ENCODE assay signal across 15 cellular contexts in genomic region chr10:84293574-84294016, GRCh38. TPM values are rescaled to one million over a fixed set of nuclear protein-coding genes. Genes with fewer than 3 reads are reported as not detected.
DNase-seq lines count a peak whose midpoint lies in the region; ATAC-seq and TF ChIP-seq lines count a peak whose summit lies in the region.
"Had no signal": no experiment of that assay in that cellular context is flagged by ENCODE, and none has a peak within 500 bp of the region (broad histone marks: within the 10 kb centered on the region; RNA-seq: fewer than 3 reads in every experiment).

No MANE protein-coding gene starts in this region.

- H3K9ac ChIP-seq in DND-41 (ENCODE audit: low read depth, low read length) (no peak overlapping the region), KMS-11 (no peak overlapping the region)

- peak; percentile 86 for DNase-seq in DND-41
- peak; percentile 24 to 43 for DNase-seq in activated CD4-positive, alpha-beta T cell treated with anti-CD3 and anti-CD28 coated beads, Interleukin-2, amount 50 U/mL, for 48 hours
- DNase-seq in inferior parietal cortex (ENCODE audit: extremely low spot score): peak; percentile 66
- DNase-seq in testis: no peak
- DNase-seq in Ammon's horn (ENCODE audit: low spot score): no peak
- DNase-seq in AG08396 (ENCODE audit: low spot score): no peak
- DNase-seq: activated CD8-positive, alpha-beta memory T cell treated with anti-CD3 and anti-CD28 coated beads, Interleukin-2, amount 50 U/mL, for 4 hours; CD8-positive, alpha-beta T cell; pancreas had no signal

- H3K36me3 ChIP-seq in DND-41 (ENCODE audit: insufficient read depth, low read length) (no peaks in the 10 kb centered on the region), KMS-11 (ENCODE audit: insufficient read depth) (no peaks in the 10 kb centered on the region), testis (ENCODE audit: low read depth, missing control alignments) (no peaks in the 10 kb centered on the region)
- H3K36me3 ChIP-seq: breast epithelium, pancreas had no signal

- H4K20me1 ChIP-seq in DND-41 (ENCODE audit: insufficient read depth, low read length): peaks cover 3% of the 10 kb centered on the region; the same call in 1 of the 2 replicates
- H4K20me1 ChIP-seq in KMS-11 (ENCODE audit: insufficient read depth): no peaks in the 10 kb centered on the region

- no peak overlapping the region for H2AFZ ChIP-seq in DND-41 (ENCODE audit: low read depth, low read length)
- H2AFZ ChIP-seq in KMS-11 (ENCODE audit: low read depth): no peak overlapping the region

- TF ChIP-seq POLR2A in testis (IDR thresholded peaks at IDR 0.05): no peak

- H3K4me1 ChIP-seq in DND-41 (ENCODE audit: insufficient read depth, low read length): peaks cover 36% of the 10 kb centered on the region
- peaks cover 38% of the 10 kb centered on the region for H3K4me1 ChIP-seq in KMS-11 (ENCODE audit: low read depth, poor library complexity, severe bottlenecking)
- H3K4me1 ChIP-seq in testis: no peaks in the 10 kb centered on the region
- H3K4me1 ChIP-seq: breast epithelium had no signal

- peak; percentile 95 for ATAC-seq in DND-41 (ENCODE audit: insufficient read depth, low read depth)
- ATAC-seq: CD8-positive, alpha-beta T cell; pancreas had no signal

- H3K27me3 ChIP-seq in DND-41 (ENCODE audit: insufficient read depth, low read length, poor library complexity) (no peaks in the 10 kb centered on the region), KMS-11 (ENCODE audit: insufficient read depth, low read depth) (no peaks in the 10 kb centered on the region), testis (no peaks in the 10 kb centered on the region)
- H3K27me3 ChIP-seq: breast epithelium, pancreas had no signal

- intact Hi-C loops in testis (cut with DNase I; ENCODE audit: low total_unique reads): no loop called here

- H3K27ac ChIP-seq in DND-41 (ENCODE audit: low read length) (peak overlapping the region; percentile 66), KMS-11 (no peak overlapping the region), testis (no peak overlapping the region)
- H3K27ac ChIP-seq: breast epithelium, pancreas had no signal

- H3K4me2 ChIP-seq in DND-41 (ENCODE audit: insufficient read depth, low read length): peak overlapping the region; percentile 29; the same call in 1 of the 2 replicates
- peak overlapping the region; percentile 47; the same call in 1 of the 2 replicates for H3K4me2 ChIP-seq in KMS-11

- H3K4me3 ChIP-seq in DND-41 (ENCODE audit: low read depth in 1 of 2, low read length in 2 of 2): no peak overlapping the region
- no peak overlapping the region for H3K4me3 ChIP-seq in KMS-11 (IDR thresholded peaks at IDR 0.05; ENCODE audit: insufficient read depth, low read depth, low read length)
- no peak overlapping the region for H3K4me3 ChIP-seq in testis
- H3K4me3 ChIP-seq: breast epithelium, pancreas had no signal

- H3K9me3 ChIP-seq in DND-41 (ENCODE audit: insufficient read depth, low read length, severe bottlenecking): no peaks in the 10 kb centered on the region
- no peaks in the 10 kb centered on the region for H3K9me3 ChIP-seq in testis
- H3K9me3 ChIP-seq: breast epithelium, pancreas had no signal

- no peak for TF ChIP-seq CTCF in DND-41 (IDR thresholded peaks at IDR 0.05; ENCODE audit: borderline replicate concordance, extremely low read depth, low read length, poor library complexity, severe bottlenecking)
- TF ChIP-seq CTCF in KMS-11 (conservative IDR thresholded peaks at IDR 0.05; ENCODE audit: low read depth, low read length): no peak
- TF ChIP-seq CTCF in testis (IDR thresholded peaks at IDR 0.05): no peak

- H3K79me2 ChIP-seq in DND-41 (ENCODE audit: insufficient read depth, low read length): no peaks in the 10 kb centered on the region
- no peaks in the 10 kb centered on the region for H3K79me2 ChIP-seq in KMS-11 (ENCODE audit: insufficient read depth, low read depth)

- WGBS in testis, 2 donors: 55 to 66% methylated on average over 4 of the region's 4 CpGs

RNA-seq across cellular contexts. Expression of gene CCSER2, which starts 34.8 kb away (rescaled TPM):
- total RNA-seq in testis: 100 to 1,000 TPM in 1 of 2 donors, 10 to 100 TPM in 1; 65.4 to 148 TPM
- 146 TPM for polyA plus RNA-seq in testis (ENCODE audit: insufficient read depth, low read depth, low replicate concordance)

RNA-seq across cellular contexts. Expression of gene RGR, which starts 48.7 kb away (rescaled TPM):
- total RNA-seq in testis: 1 to 10 TPM; 3.7 to 5.9 TPM
- polyA plus RNA-seq in testis (ENCODE audit: insufficient read depth, low read depth, low replicate concordance): 2.2 TPM
- total RNA-seq: CD8-positive, alpha-beta T cell; epithelial cell of proximal tubule; lung microvascular endothelial cell; OCI-LY7; pancreas; T-helper 1 cell treated with Interleukin-12 subunit alpha and Interleukin-12 subunit beta and Interleukin-4 antibody, amounts not matched to agents 30 ng/mL and 1 ng/mL, for 36 hours had no signal
- polyA plus RNA-seq: pancreas had no signal

RNA-seq across cellular contexts. Expression of gene LRIT1, which starts 52.2 kb away (rescaled TPM):
- total RNA-seq in testis: 1 to 10 TPM; 4.0 to 6.6 TPM
- 12.8 TPM for polyA plus RNA-seq in testis (ENCODE audit: insufficient read depth, low read depth, low replicate concordance)
- total RNA-seq: breast epithelium; CD8-positive, alpha-beta T cell; epithelial cell of proximal tubule; lung microvascular endothelial cell; OCI-LY7; pancreas; T-helper 1 cell treated with Interleukin-12 subunit alpha and Interleukin-12 subunit beta and Interleukin-4 antibody, amounts not matched to agents 30 ng/mL and 1 ng/mL, for 36 hours had no signal
- polyA plus RNA-seq: pancreas had no signal

Comparison
In these comparisons a context has a peak if more than half of its experiments do, and no peak if none do; other contexts are left out.
1. DNase-seq: peak in DND-41 (single experiment), activated CD4-positive, alpha-beta T cell treated with anti-CD3 and anti-CD28 coated beads, Interleukin-2, amount 50 U/mL, for 48 hours (2 of 2) and inferior parietal cortex (single experiment); none in testis (single experiment), Ammon's horn (single experiment) and AG08396 (single experiment).